Comparison of ENCODE assay signal across 8 cellular contexts in genomic region chr19:2084993-2085720, GRCh38. TPM values are rescaled to one million over a fixed set of nuclear protein-coding genes. Genes with fewer than 3 reads are reported as not detected.
DNase-seq lines count a peak whose midpoint lies in the region; ATAC-seq and TF ChIP-seq lines count a peak whose summit lies in the region.

No MANE protein-coding gene starts in this region.

- peaks cover 83% of the 10 kb centered on the region for H3K4me1 ChIP-seq in suprapubic skin
- no peaks in the 10 kb centered on the region for H3K4me1 ChIP-seq in ovary (ENCODE audit: insufficient read depth)

- H3K36me3 Mint-ChIP-seq in naive B cell, result peaks cover 0 to 6% of the 10 kb centered on the region in 2 donors

- peaks cover 18% of the 10 kb centered on the region for H3K36me3 ChIP-seq in suprapubic skin
- H3K36me3 ChIP-seq in ovary, result no peaks in the 10 kb centered on the region

- peak overlapping the region; percentile 36 for H3K27ac ChIP-seq in suprapubic skin
- H3K27ac ChIP-seq in ovary, result no peak overlapping the region

- H3K9me3 Mint-ChIP-seq in naive B cell, result no peaks in the 10 kb centered on the region

- no peak for TF ChIP-seq POLR2A in suprapubic skin (IDR thresholded peaks at IDR 0.05)
- TF ChIP-seq POLR2A in ovary (IDR thresholded peaks at IDR 0.05), result no peak

- H3K27me3 Mint-ChIP-seq in naive B cell, result no peaks in the 10 kb centered on the region

- TF ChIP-seq CTCF in suprapubic skin (IDR thresholded peaks at IDR 0.05) (no peak), ovary (IDR thresholded peaks at IDR 0.05) (no peak)

- peaks cover 62 to 89% (median 86%) of the 10 kb centered on the region in 3 donors for H3K4me1 Mint-ChIP-seq in naive B cell

- H3K27me3 ChIP-seq in suprapubic skin, result no peaks in the 10 kb centered on the region
- H3K27me3 ChIP-seq in ovary, result no peaks in the 10 kb centered on the region

- ATAC-seq in GM18867 (IDR thresholded peaks at IDR 0.05; ENCODE audit: unreplicated experiment) (peak; percentile 42), HG03457 (IDR thresholded peaks at IDR 0.05; ENCODE audit: unreplicated experiment) (peak; percentile 25), naive B cell (ENCODE audit: low read depth in 2 of 2) (peak; percentile 40 to 53)
- ATAC-seq in activated CD4-positive, CD25-positive, alpha-beta regulatory T cell treated with anti-CD3 and anti-CD28 coated beads, Interleukin-2, amount 50 U/mL, for 24 hours, result peak; percentile 78 to 79

- H3K9me3 ChIP-seq in suprapubic skin (no peaks in the 10 kb centered on the region), ovary (no peaks in the 10 kb centered on the region)

- DNase-seq in cerebellar cortex (ENCODE audit: low spot score) (peak; percentile 28), naive B cell (peak; percentile 98), suprapubic skin (ENCODE audit: low spot score in 2 of 2) (peak; percentile 82 to 86), NCI-H2196 treated with DMSO at 0.1 percent for 48 hours (lab: John Stamatoyannopoulos, UW; ENCODE audit: unreplicated experiment) (no peak), ovary (no peak)

- 67% methylated on average over 27 of the region's 28 CpGs for WGBS in suprapubic skin
- 76 to 81% (median 80%) methylated on average over 28 of the region's 28 CpGs for WGBS in ovary, 3 donors

- TF ChIP-seq EP300 in suprapubic skin (IDR thresholded peaks at IDR 0.05), result no peak
- no peak for TF ChIP-seq EP300 in ovary (IDR thresholded peaks at IDR 0.05)

- peak overlapping the region; percentile 95 to 98 (median 98) for H3K4me3 Mint-ChIP-seq in naive B cell

- intact Hi-C loops in ovary (cut with DNase I), result no loop called here

- H3K27ac Mint-ChIP-seq in naive B cell, result peak overlapping the region; percentile 99 to 100 (median 100)

- H3K4me3 ChIP-seq in suprapubic skin, result peak overlapping the region; percentile 30
- H3K4me3 ChIP-seq in ovary, result no peak overlapping the region

RNA-seq across cellular contexts. Expression of gene MOB3A, which starts 11.0 kb away (rescaled TPM):
- polyA plus RNA-seq in naive B cell (ENCODE audit: low read depth in 6 of 6) (100 to 1,000 TPM in 1 of 6 donors, 10 to 100 TPM in 5; 52.2 to 106 (median 75.1) TPM), ovary (10 to 100 TPM; 21.1 to 22.5 TPM)
- total RNA-seq in suprapubic skin (10 to 100 TPM; 23.7 to 29.4 (median 28.1) TPM), ovary (10 to 100 TPM; 16.6 to 61.5 (median 47.8) TPM)

RNA-seq across cellular contexts. Expression of gene IZUMO4, which starts 11.6 kb away (rescaled TPM):
- polyA plus RNA-seq in naive B cell (ENCODE audit: low read depth in 6 of 6) (1 to 10 TPM in 1 of 6 donors, under 1 TPM in 5; 0.48 to 1.2 (median 0.85) TPM), ovary (10 to 100 TPM in 1 of 2 donors, 1 to 10 TPM in 1; 1.8 to 31.7 TPM)
- total RNA-seq in suprapubic skin (1 to 10 TPM; 2.1 to 8.1 (median 6.4) TPM), ovary (10 to 100 TPM in 5 of 7 donors, 1 to 10 TPM in 2; 4.5 to 24.5 (median 10.7) TPM)

RNA-seq across cellular contexts. Expression of gene MKNK2, which starts 34.1 kb away (rescaled TPM):
- polyA plus RNA-seq in naive B cell (ENCODE audit: low read depth in 6 of 6) (100 to 1,000 TPM in 1 of 6 donors, 10 to 100 TPM in 5; 51.1 to 102 (median 57.1) TPM), ovary (10 to 100 TPM; 22.1 to 69.5 TPM)
- total RNA-seq in suprapubic skin (100 to 1,000 TPM; 209 to 249 (median 219) TPM), ovary (100 to 1,000 TPM in 5 of 7 donors, 10 to 100 TPM in 2; 58.3 to 186 (median 122) TPM)

Comparison
In these comparisons a context has a peak if more than half of its experiments do, and no peak if none do; other contexts are left out.
1. ATAC-seq: peak in every context shown above with its lines; median percentile 78 in activated CD4-positive, CD25-positive, alpha-beta regulatory T cell treated with anti-CD3 and anti-CD28 coated beads, Interleukin-2, amount 50 U/mL, for 24 hours; 46 in naive B cell; 42 in GM18867; 25 in HG03457.
2. DNase-seq: peak in cerebellar cortex (single experiment), naive B cell (single experiment) and suprapubic skin (2 of 2); none in NCI-H2196 treated with DMSO at 0.1 percent for 48 hours (single experiment) and ovary (0 of 5).